Comparison of ENCODE assay signal across 8 cellular contexts in the genomic region with DNA sequence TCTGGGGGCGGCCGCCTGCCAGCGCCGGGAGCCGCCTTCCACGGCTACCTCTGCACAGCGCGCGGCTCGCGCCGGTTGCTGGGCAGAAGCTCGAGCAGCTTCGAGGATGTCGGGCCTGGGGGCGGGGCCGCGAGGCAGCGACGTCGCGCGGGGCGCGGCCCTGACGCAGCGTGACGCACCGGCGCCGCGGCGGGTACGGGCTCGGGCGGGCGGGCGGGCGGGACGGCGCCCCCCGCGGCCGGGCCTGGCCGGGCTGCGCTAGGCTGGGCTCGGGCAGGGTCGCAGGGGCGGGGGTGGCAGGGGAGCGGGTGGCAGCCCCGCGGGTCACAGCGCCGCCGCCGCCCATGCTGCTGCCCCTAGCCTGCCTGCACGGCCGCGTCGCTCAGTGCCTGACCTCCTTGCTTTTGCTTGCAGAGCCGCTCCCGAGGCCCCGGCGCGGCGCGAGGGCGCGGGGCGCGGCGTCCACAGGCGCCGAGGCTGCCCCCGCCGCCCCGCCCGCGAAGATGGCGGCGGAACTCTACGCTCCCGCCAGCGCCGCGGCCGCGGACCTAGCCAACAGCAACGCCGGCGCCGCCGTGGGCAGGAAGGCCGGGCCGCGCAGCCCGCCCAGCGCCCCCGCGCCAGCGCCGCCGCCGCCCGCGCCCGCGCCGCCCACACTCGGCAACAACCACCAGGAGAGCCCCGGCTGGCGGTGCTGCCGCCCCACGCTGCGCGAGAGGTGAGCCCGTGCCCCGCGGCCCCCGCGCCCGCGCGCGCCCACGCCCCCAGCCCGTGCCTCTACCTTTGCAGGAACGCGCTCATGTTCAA. TPM values are rescaled to one million over a fixed set of nuclear protein-coding genes. Genes with fewer than 3 reads are reported as not detected.
DNase-seq lines count a peak whose midpoint lies in the region; ATAC-seq and TF ChIP-seq lines count a peak whose summit lies in the region.

A gene (plus strand): TSS at position 166 of the 807 bp plus-strand sequence. CDS start 179 bp downstream, at position 345.

- peaks cover 4% of the 10 kb centered on the region for H3K4me1 Mint-ChIP-seq in neural progenitor cell

- H3K27me3 ChIP-seq in RWPE2 (ENCODE audit: insufficient read depth, poor library complexity, severe bottlenecking): no peaks in the 10 kb centered on the region
- peaks cover 7% of the 10 kb centered on the region for H3K27me3 ChIP-seq in neural progenitor cell

- peaks cover 11% of the 10 kb centered on the region for H3F3A ChIP-seq in neural progenitor cell (ENCODE audit: low read depth)

- ATAC-seq in GM21515 (IDR thresholded peaks at IDR 0.05; ENCODE audit: unreplicated experiment) (peak; percentile 84), RWPE2 (ENCODE audit: low read depth) (peak; percentile 84)

- H3K4me3 ChIP-seq in RWPE2 (ENCODE audit: severe bottlenecking) (peak within 1 kb of the TSS; percentile 97), foreskin fibroblast (ENCODE audit: low read depth in 1 of 2, low read length in 2 of 2) (peak within 1 kb of the TSS; percentile 58 to 72), neural progenitor cell (peak within 1 kb of the TSS; percentile 64)

- H3K9me3 ChIP-seq in RWPE2 (ENCODE audit: severe bottlenecking): no peaks in the 10 kb centered on the region
- H3K9me3 ChIP-seq in neural progenitor cell (ENCODE audit: low read depth): no peaks in the 10 kb centered on the region

- peak within 1 kb of the TSS; percentile 71 for H2AFZ ChIP-seq in neural progenitor cell (replicated peaks)

- H3K9me3 Mint-ChIP-seq in neural progenitor cell: no peaks in the 10 kb centered on the region

- H3K36me3 ChIP-seq in RWPE2 (ENCODE audit: low read depth): peaks cover 59% of the 10 kb centered on the region
- H3K36me3 ChIP-seq in neural progenitor cell: no peaks in the 10 kb centered on the region

- no peak within 1 kb of the TSS for H3K27ac Mint-ChIP-seq in neural progenitor cell

- TF ChIP-seq CTCF in RWPE2 (IDR thresholded peaks at IDR 0.05; ENCODE audit: poor library complexity, severe bottlenecking) (peak; percentile 62), foreskin fibroblast (IDR thresholded peaks at IDR 0.05; ENCODE audit: low read depth, low read length) (no peak), neural progenitor cell (IDR thresholded peaks at IDR 0.05) (no peak)

- H3K4me1 ChIP-seq in RWPE2 (ENCODE audit: insufficient read depth, poor library complexity, severe bottlenecking) (peaks cover 6% of the 10 kb centered on the region), neural progenitor cell (peaks cover 10% of the 10 kb centered on the region)

- H3K27me3 Mint-ChIP-seq in neural progenitor cell (ENCODE audit: insufficient read depth, low read depth): peaks cover 4% of the 10 kb centered on the region

- H3K9ac ChIP-seq in neural progenitor cell: no peak within 1 kb of the TSS

- DNase-seq in DMS153 (lab: John Stamatoyannopoulos, UW): peak; percentile 21
- DNase-seq in HuH-7 (ENCODE audit: low spot score): peak; percentile 90
- DNase-seq in RWPE2 (ENCODE audit: low spot score): peak; percentile 92
- DNase-seq in activated effector memory CD4-positive, alpha-beta T cell treated with anti-CD3 and anti-CD28 coated beads, Interleukin-2, amount 50 U/mL, for 16 hours: peak; percentile 96
- peak; percentile 84 to 96 for DNase-seq in foreskin fibroblast
- peak; percentile 94 for DNase-seq in neural progenitor cell (ENCODE audit: low spot score)
- DNase-seq in stromal cell of bone marrow (ENCODE audit: low read depth): peak; percentile 67

- H3K79me2 ChIP-seq in neural progenitor cell (ENCODE audit: low read depth): peaks cover 35% of the 10 kb centered on the region

- peak within 1 kb of the TSS; percentile 95 for H3K4me2 ChIP-seq in neural progenitor cell

- H3K4me3 Mint-ChIP-seq in neural progenitor cell: peak within 1 kb of the TSS; percentile 86

- peaks cover 16% of the 10 kb centered on the region for H3K36me3 Mint-ChIP-seq in neural progenitor cell

- H4K20me1 ChIP-seq in neural progenitor cell (ENCODE audit: low read depth): peaks cover 37% of the 10 kb centered on the region

- peak within 1 kb of the TSS; percentile 65 for H3K27ac ChIP-seq in RWPE2 (ENCODE audit: poor library complexity, severe bottlenecking)
- no peak within 1 kb of the TSS for H3K27ac ChIP-seq in neural progenitor cell

RNA-seq across cellular contexts. Expression of the gene that starts here (rescaled TPM):
- total RNA-seq in neural progenitor cell (ENCODE audit: low replicate concordance): 9.0 and 15.0 TPM in 2 replicates

Comparison
In these comparisons a context has a peak if more than half of its experiments do, and no peak if none do; other contexts are left out.
1. DNase-seq: peak in every context shown above with its lines; median percentile 96 in activated effector memory CD4-positive, alpha-beta T cell treated with anti-CD3 and anti-CD28 coated beads, Interleukin-2, amount 50 U/mL, for 16 hours; 94 in neural progenitor cell; 92 in RWPE2; 90 in HuH-7; 90 in foreskin fibroblast; 67 in stromal cell of bone marrow; 21 in DMS153.